In genomic region chr9:87260171-87260570, GRCh38 we compare ENCODE assay signal across 16 cellular contexts.
"Had no signal": no experiment of that assay in that cellular context is flagged by ENCODE, and none has a peak within 500 bp of the region (broad histone marks: within the 10 kb centered on the region; RNA-seq: fewer than 3 reads in every experiment).

No MANE protein-coding gene starts in this region.

- H3K9me3 Mint-ChIP-seq: activated CD4-positive, alpha-beta memory T cell treated with anti-CD3 and anti-CD28 coated beads for 36 hours; activated naive CD8-positive, alpha-beta T cell treated with anti-CD3 and anti-CD28 coated beads, Interleukin-2, amount 10 ng/mL, durations not matched to agents 7 days and 5 days; central memory CD8-positive, alpha-beta T cell; T-helper 2 cell treated with Interferon-gamma antibody and Interleukin-4, amounts not matched to agents 5 μg/mL and 100 μg/mL, for 36 hours had no signal

- H3K27ac Mint-ChIP-seq: activated CD4-positive, alpha-beta memory T cell treated with anti-CD3 and anti-CD28 coated beads for 36 hours; activated naive CD8-positive, alpha-beta T cell treated with anti-CD3 and anti-CD28 coated beads, Interleukin-2, amount 10 ng/mL, durations not matched to agents 7 days and 5 days; activated T-helper 1 cell treated with anti-CD3 and anti-CD28 coated beads, Interleukin-12 subunit alpha, Interleukin-12 subunit beta, Interleukin-2, Interleukin-4 antibody, amounts not matched to agents 30 ng/mL and 10 ng/mL and 1 ng/mL, durations not matched to agents 14 hours and 24 hours and 36 hours; T-helper 2 cell treated with Interferon-gamma antibody and Interleukin-4, amounts not matched to agents 5 μg/mL and 100 μg/mL, for 36 hours had no signal

- H3K4me1 Mint-ChIP-seq: activated naive CD8-positive, alpha-beta T cell treated with anti-CD3 and anti-CD28 coated beads, Interleukin-2, amount 10 ng/mL, durations not matched to agents 7 days and 5 days; central memory CD8-positive, alpha-beta T cell had no signal

- H3K36me3 ChIP-seq: brain microvascular endothelial cell, gastroesophageal sphincter, pancreas, transverse colon, vagina had no signal

- H3K9me3 ChIP-seq: gastroesophageal sphincter, pancreas, transverse colon, vagina had no signal

- H3K27ac ChIP-seq: brain microvascular endothelial cell, gastroesophageal sphincter, pancreas, transverse colon, vagina had no signal

- H3K27me3 ChIP-seq: brain microvascular endothelial cell, gastroesophageal sphincter, pancreas, transverse colon, vagina had no signal

- H3K36me3 Mint-ChIP-seq: activated CD4-positive, alpha-beta memory T cell treated with anti-CD3 and anti-CD28 coated beads for 36 hours; activated naive CD8-positive, alpha-beta T cell treated with anti-CD3 and anti-CD28 coated beads, Interleukin-2, amount 10 ng/mL, durations not matched to agents 7 days and 5 days had no signal

- H3K4me3 ChIP-seq: gastroesophageal sphincter, pancreas, transverse colon, vagina had no signal

- H3K4me3 Mint-ChIP-seq: activated CD4-positive, alpha-beta memory T cell treated with anti-CD3 and anti-CD28 coated beads for 36 hours; activated naive CD8-positive, alpha-beta T cell treated with anti-CD3 and anti-CD28 coated beads, Interleukin-2, amount 10 ng/mL, durations not matched to agents 7 days and 5 days; activated T-helper 1 cell treated with anti-CD3 and anti-CD28 coated beads, Interleukin-12 subunit alpha, Interleukin-12 subunit beta, Interleukin-2, Interleukin-4 antibody, amounts not matched to agents 30 ng/mL and 10 ng/mL and 1 ng/mL, durations not matched to agents 14 hours and 24 hours and 36 hours; central memory CD8-positive, alpha-beta T cell; neural crest cell; T-helper 2 cell treated with Interferon-gamma antibody and Interleukin-4, amounts not matched to agents 5 μg/mL and 100 μg/mL, for 36 hours had no signal

- DNase-seq: activated CD4-positive, alpha-beta memory T cell treated with anti-CD3 and anti-CD28 coated beads for 36 hours; activated CD4-positive, alpha-beta T cell treated with anti-CD3 and anti-CD28 coated beads for 4 hours; activated naive CD8-positive, alpha-beta T cell treated with anti-CD3 and anti-CD28 coated beads, Interleukin-2, amount 10 ng/mL, durations not matched to agents 7 days and 5 days; activated T-cell treated with anti-CD3 and anti-CD28 coated beads for 4 hours; cortex of kidney; pancreas; stimulated activated naive CD8-positive, alpha-beta T cell treated with anti-CD3 and anti-CD28 coated beads, Interleukin-15, Interleukin-2, amounts not matched to agents 100 U/mL and 50 U/mL, for 24 hours; substantia nigra; transverse colon had no signal

- H3K4me1 ChIP-seq: pancreas, transverse colon, vagina had no signal
